ENCODE assay signal across 8 cellular contexts in genomic region chr19:16417660-16418596, GRCh38. TPM values are rescaled to one million over a fixed set of nuclear protein-coding genes. Genes with fewer than 3 reads are reported as not detected.
A peak's percentile ranks its signal among the peaks of the same experiment; 100 is the strongest.
DNase-seq lines count a peak whose midpoint lies in the region; ATAC-seq, FAIRE-seq and TF ChIP-seq lines count a peak whose summit lies in the region.

No MANE protein-coding gene starts in this region.

- no peak overlapping the region for H3K27ac Mint-ChIP-seq in WTC11

- H3K9me3 ChIP-seq in keratinocyte (ENCODE audit: control insufficient read depth, low read depth, low read length), result no peaks in the 10 kb centered on the region

- ATAC-seq in WTC11, result peak; percentile 95
- ATAC-seq in GM19351 (IDR thresholded peaks at IDR 0.05; ENCODE audit: unreplicated experiment), result no peak
- ATAC-seq in HG03196 (IDR thresholded peaks at IDR 0.05; ENCODE audit: unreplicated experiment), result no peak

- H3K27ac ChIP-seq in brain microvascular endothelial cell (no peak overlapping the region), keratinocyte (ENCODE audit: control insufficient read depth, insufficient read depth, low read length) (no peak overlapping the region)

- peaks cover 32% of the 10 kb centered on the region for H3K36me3 Mint-ChIP-seq in WTC11

- in situ Hi-C loops in brain microvascular endothelial cell (cut with HindIII; ENCODE audit: low pct_ligation_motif_present, low sequenced_read_pairs), result no loop called here

- H3K9me1 ChIP-seq in keratinocyte (ENCODE audit: control insufficient read depth, extremely low read depth, insufficient read depth, low read length), result no peaks in the 10 kb centered on the region

- no peak overlapping the region for H3K9ac ChIP-seq in keratinocyte (ENCODE audit: control insufficient read depth, extremely low read depth, insufficient read depth, low read length)

- H2AFZ ChIP-seq in keratinocyte (ENCODE audit: control insufficient read depth, low read length), result no peak overlapping the region

- FAIRE-seq in keratinocyte (lab: Jason Lieb, UNC), result no peak

- peaks cover 65% of the 10 kb centered on the region for H3K36me3 ChIP-seq in brain microvascular endothelial cell (replicated peaks)
- H3K36me3 ChIP-seq in keratinocyte (ENCODE audit: control insufficient read depth in 2 of 2, extremely low read depth in 1 of 2, insufficient read depth in 2 of 2, low read length in 2 of 2), result peaks cover 28 to 33% of the 10 kb centered on the region in 2 experiments

- no peaks in the 10 kb centered on the region for H4K20me1 ChIP-seq in keratinocyte (ENCODE audit: control insufficient read depth, extremely low read depth, insufficient read depth, low read length)

- H3K4me3 Mint-ChIP-seq in WTC11, result no peak overlapping the region

- H3K79me2 ChIP-seq in keratinocyte (ENCODE audit: control insufficient read depth, insufficient read depth, low read length), result no peaks in the 10 kb centered on the region

- H3K9me3 Mint-ChIP-seq in WTC11, result no peaks in the 10 kb centered on the region

- peaks cover 13% of the 10 kb centered on the region for H3K4me1 Mint-ChIP-seq in WTC11

- POLR2A ChIA-PET in WTC11 (lab: Charles Lee), result no interaction called here

- no peaks in the 10 kb centered on the region for H3K27me3 Mint-ChIP-seq in WTC11 (ENCODE audit: low read depth)

- H3K4me1 ChIP-seq in keratinocyte (ENCODE audit: control insufficient read depth, extremely low read depth, insufficient read depth, low read length), result no peaks in the 10 kb centered on the region

- CTCF ChIA-PET in WTC11 (lab: Charles Lee), result interaction anchor here (0.5 to 2.5 kb wide), 8 partner anchors 24 to 183 kb away, joined by 3 to 12 read pairs (median 3); no protein-coding TSS in a partner anchor

- dilution Hi-C loops in keratinocyte (cut with MboI; ENCODE audit: extremely low pct_ligation_motif_present, low sequenced_read_pairs), result no loop called here

- H3K4me3 ChIP-seq in brain microvascular endothelial cell (ENCODE audit: low read depth, low read length), result no peak overlapping the region
- no peak overlapping the region for H3K4me3 ChIP-seq in keratinocyte (ENCODE audit: control insufficient read depth in 2 of 3, extremely low read depth in 1 of 3, insufficient read depth in 2 of 3, low read depth in 1 of 3, low read length in 3 of 3)

- DNase-seq in GM10266 (ENCODE audit: extremely low spot score), result peak; percentile 84
- DNase-seq in KG1 (lab: John Stamatoyannopoulos, UW), result peak; percentile 14
- peak; percentile 85 for DNase-seq in WTC11 (ENCODE audit: low spot score)
- DNase-seq in brain microvascular endothelial cell, result peak; percentile 35
- DNase-seq in keratinocyte (ENCODE audit: low read depth, low spot score), result peak; percentile 5
- peak; percentile 60 to 68 for DNase-seq in stimulated activated CD4-positive, alpha-beta T cell treated with anti-CD3 and anti-CD28 coated beads, Interleukin-2, amount 100 ng/mL, for 48 hours

- H3K27me3 ChIP-seq in brain microvascular endothelial cell (replicated peaks), result no peaks in the 10 kb centered on the region
- no peaks in the 10 kb centered on the region for H3K27me3 ChIP-seq in keratinocyte (ENCODE audit: control insufficient read depth, extremely low read depth, insufficient read depth, low read length)

- H3K4me2 ChIP-seq in keratinocyte (ENCODE audit: control insufficient read depth, extremely low read depth, insufficient read depth, low read depth, low read length), result no peak overlapping the region

- TF ChIP-seq CTCF in GM10266 (IDR thresholded peaks at IDR 0.05; ENCODE audit: control insufficient read depth, insufficient read depth, low read depth, missing control alignments), result peak; percentile 85
- peak; percentile 79 for TF ChIP-seq CTCF in WTC11 (IDR thresholded peaks at IDR 0.05)
- TF ChIP-seq CTCF in brain microvascular endothelial cell (IDR thresholded peaks at IDR 0.05; ENCODE audit: low read depth, low read length, missing control alignments), result peak; percentile 92
- peak; percentile 74 to 93 (median 86) for TF ChIP-seq CTCF in keratinocyte (optimal IDR thresholded peaks at IDR 0.05 in 1 of 3, IDR thresholded peaks at IDR 0.05 in 1 of 3, conservative IDR thresholded peaks at IDR 0.05 in 1 of 3; ENCODE audit: extremely low read depth in 1 of 3, insufficient read depth in 2 of 3, low read length in 3 of 3)

TF ChIP-seq in WTC11, 78 proteins besides CTCF, POLR2A, EP300 and RAD21:
- TF ChIP-seq NR3C1 (CRISPR knock-in tag; conservative IDR thresholded peaks at IDR 0.05; ENCODE audit: low read depth), result no peak
- peak; percentile 78 for TF ChIP-seq FOXK1 (CRISPR knock-in tag; IDR thresholded peaks at IDR 0.05)
- TF ChIP-seq TCF7 (CRISPR knock-in tag; IDR thresholded peaks at IDR 0.05; ENCODE audit: low read depth), result no peak
- TF ChIP-seq, protein P1, sequence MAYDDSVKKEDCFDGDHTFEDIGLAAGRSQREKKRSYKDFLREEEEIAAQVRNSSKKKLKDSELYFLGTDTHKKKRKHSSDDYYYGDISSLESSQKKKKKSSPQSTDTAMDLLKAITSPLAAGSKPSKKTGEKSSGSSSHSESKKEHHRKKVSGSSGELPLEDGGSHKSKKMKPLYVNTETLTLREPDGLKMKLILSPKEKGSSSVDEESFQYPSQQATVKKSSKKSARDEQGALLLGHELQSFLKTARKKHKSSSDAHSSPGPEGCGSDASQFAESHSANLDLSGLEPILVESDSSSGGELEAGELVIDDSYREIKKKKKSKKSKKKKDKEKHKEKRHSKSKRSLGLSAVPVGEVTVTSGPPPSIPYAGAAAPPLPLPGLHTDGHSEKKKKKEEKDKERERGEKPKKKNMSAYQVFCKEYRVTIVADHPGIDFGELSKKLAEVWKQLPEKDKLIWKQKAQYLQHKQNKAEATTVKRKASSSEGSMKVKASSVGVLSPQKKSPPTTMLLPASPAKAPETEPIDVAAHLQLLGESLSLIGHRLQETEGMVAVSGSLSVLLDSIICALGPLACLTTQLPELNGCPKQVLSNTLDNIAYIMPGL (CRISPR knock-in tag; IDR thresholded peaks at IDR 0.05), result no peak
- no peak for TF ChIP-seq NR2C2 (CRISPR knock-in tag; IDR thresholded peaks at IDR 0.05)
- 0 out of 2 replicates have a peak, but pooled peaks have one; percentile 51 for TF ChIP-seq FOXP4 (CRISPR knock-in tag; IDR thresholded peaks at IDR 0.05)
TF ChIP-seq in WTC11: peak in this region for 2.

RNA-seq across cellular contexts. Expression of gene EPS15L1, which starts 53.8 kb away (rescaled TPM):
- 37.9 to 44.8 TPM (median 39.1 TPM) in 3 replicates for total RNA-seq in WTC11 (2021)
- 10.5 to 16.1 TPM (median 12.5 TPM) in 3 replicates for polyA plus RNA-seq in keratinocyte
- 17.1 TPM for polyA plus RNA-seq in keratinocyte (2011; ENCODE audit: low read depth)
- 13.3 and 15.8 TPM in 2 replicates for polyA plus RNA-seq in keratinocyte (2011; cell fraction: cytosol; rRNA removed)
- 22.4 and 27.2 TPM in 2 replicates for polyA plus RNA-seq in keratinocyte (2011; cell fraction: nucleus; rRNA removed)
- polyA plus RNA-seq in keratinocyte (2012; ENCODE audit: low replicate concordance), result 22.7 and 25.8 TPM in 2 replicates
- 13.5 to 29.6 TPM (median 22.7 TPM) in 3 replicates for polyA minus RNA-seq in keratinocyte
- polyA minus RNA-seq in keratinocyte (2011; cell fraction: cytosol; rRNA and poly(A)+ RNA removed), result 25.7 TPM
- 16.9 and 23.7 TPM in 2 replicates for polyA minus RNA-seq in keratinocyte (2011; cell fraction: nucleus; rRNA and poly(A)+ RNA removed)

Comparison
In these comparisons a context has a peak if more than half of its experiments do, and no peak if none do; other contexts are left out.
1. DNase-seq: peak in every context shown above with its lines; median percentile 85 in WTC11; 84 in GM10266; 64 in stimulated activated CD4-positive, alpha-beta T cell treated with anti-CD3 and anti-CD28 coated beads, Interleukin-2, amount 100 ng/mL, for 48 hours; 35 in brain microvascular endothelial cell; 14 in KG1; 5 in keratinocyte.